In the genomic region with DNA sequence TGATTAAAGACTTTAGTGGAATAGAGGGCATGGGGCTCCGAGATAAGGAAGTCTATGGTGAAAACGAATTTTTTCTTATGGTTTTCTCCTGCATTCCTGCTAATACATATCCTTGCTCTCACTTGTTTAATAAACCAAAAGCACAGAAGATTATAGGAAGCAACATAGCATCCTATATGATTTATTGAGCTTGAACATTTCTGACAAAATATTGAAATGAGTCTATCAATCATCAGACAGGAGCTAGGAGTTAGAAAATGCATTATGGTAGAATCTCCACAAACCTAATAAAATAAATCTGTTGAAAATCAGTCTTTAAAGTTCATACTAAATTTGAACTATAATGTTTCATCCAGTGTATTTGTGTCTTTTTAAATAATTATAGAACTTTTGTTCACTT, we compare ENCODE assay signal across 34 cellular contexts.
"Had no signal": no experiment of that assay in that cellular context is flagged by ENCODE, and none has a peak within 500 bp of the region (broad histone marks: within the 10 kb centered on the region; RNA-seq: fewer than 3 reads in every experiment).

No MANE protein-coding gene starts in this region.

- H3K36me3 ChIP-seq: MG63 had no signal

- H3K27ac ChIP-seq: KMS-11 had no signal

- H3K27me3 ChIP-seq: MG63 had no signal

- H3K4me2 ChIP-seq: KMS-11 had no signal

- DNase-seq: Karpas-422, Kasumi-1, MG63, MM.1S, MV-4-11, NCI-H1048, NCI-H1092, NCI-H1092 treated with DMSO at 0.1 percent for 48 hours, NCI-H1105, NCI-H1105 treated with DMSO at 0.1 percent for 48 hours, NCI-H1417, NCI-H1417 treated with DMSO at 0.1 percent for 48 hours, NCI-H1436, NCI-H1436 treated with DMSO at 0.1 percent for 48 hours, NCI-H146, NCI-H1694, NCI-H1694 treated with DMSO at 0.1 percent for 48 hours, NCI-H187, NCI-H187 treated with DMSO at 0.1 percent for 48 hours, NCI-H1930, NCI-H2029, NCI-H2029 treated with DMSO at 0.1 percent for 48 hours, NCI-H2081, NCI-H2081 treated with DMSO at 0.1 percent for 48 hours, NCI-H2107, NCI-H2171, NCI-H2171 treated with DMSO at 0.1 percent for 48 hours, NCI-H2227 treated with DMSO at 0.1 percent for 48 hours, NCI-H226, NCI-H345, NCI-H446, NCI-H446 treated with DMSO at 0.1 percent for 48 hours, NCI-H510A had no signal

- H3K4me3 ChIP-seq: MG63 had no signal

- H3K9ac ChIP-seq: KMS-11 had no signal
